Comparison of ENCODE assay signal across 18 cellular contexts in the genomic region with DNA sequence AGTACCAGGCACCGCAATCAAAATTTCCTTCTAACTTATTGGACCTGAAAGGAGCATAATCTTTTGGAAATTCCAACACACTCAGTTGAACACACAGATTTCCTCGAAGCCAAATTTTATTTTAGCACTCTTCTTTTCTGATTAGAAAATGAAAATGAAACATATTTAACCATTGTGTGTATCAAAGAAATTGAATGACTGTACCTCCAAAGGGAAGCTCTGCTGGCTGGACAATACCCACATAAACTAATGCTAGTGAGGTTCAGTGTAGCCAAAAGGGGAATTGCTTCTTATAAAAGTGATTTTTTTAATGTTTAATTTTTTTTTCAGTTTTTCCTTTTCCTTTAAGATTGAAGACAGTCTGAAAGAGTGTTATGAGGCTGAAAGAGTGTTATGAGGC.
DNase-seq lines count a peak whose midpoint lies in the region; ATAC-seq and TF ChIP-seq lines count a peak whose summit lies in the region.
"Had no signal": no experiment of that assay in that cellular context is flagged by ENCODE, and none has a peak within 500 bp of the region (broad histone marks: within the 10 kb centered on the region; RNA-seq: fewer than 3 reads in every experiment).

No MANE protein-coding gene starts in this region.

- H3K27me3 ChIP-seq in SJCRH30 (no peaks in the 10 kb centered on the region), neuronal stem cell (ENCODE audit: control insufficient read depth in 3 of 3, insufficient read depth in 3 of 3, low read depth in 1 of 3, low read length in 3 of 3) (no peaks in the 10 kb centered on the region)
- H3K27me3 ChIP-seq in naive thymus-derived CD4-positive, alpha-beta T cell (ENCODE audit: control insufficient read depth in 2 of 2, insufficient read depth in 2 of 2, low read length in 2 of 2): no peaks in the 10 kb centered on the region
- H3K27me3 ChIP-seq: BLaER1 treated with 17β-estradiol and CSF1 and Interleukin-3, amounts not matched to agents 10 nM and 100 nM had no signal

- H3K9me3 ChIP-seq in SJCRH30 (replicated peaks) (no peaks in the 10 kb centered on the region), neuronal stem cell (replicated peaks in 1 of 2; ENCODE audit: control insufficient read depth in 2 of 2, insufficient read depth in 1 of 2, low read depth in 1 of 2, low read length in 2 of 2) (no peaks in the 10 kb centered on the region)
- H3K9me3 ChIP-seq in naive thymus-derived CD4-positive, alpha-beta T cell (ENCODE audit: control insufficient read depth in 2 of 3, low read length in 3 of 3): no peaks in the 10 kb centered on the region

- no peak for TF ChIP-seq CTCF in HFFc6 (IDR thresholded peaks at IDR 0.05)
- no peak for TF ChIP-seq CTCF in mesothelial cell of epicardium (IDR thresholded peaks at IDR 0.05; ENCODE audit: unreplicated experiment)

- no peak overlapping the region for H4K8ac ChIP-seq in neuronal stem cell (ENCODE audit: low read depth, low read length)

- no peak overlapping the region for H2AK5ac ChIP-seq in neuronal stem cell (ENCODE audit: low read depth, low read length)

- H3K4ac ChIP-seq in neuronal stem cell (ENCODE audit: low read length): no peak overlapping the region

- H3K27ac Mint-ChIP-seq in HFFc6 (peak overlapping the region; percentile 76), mesothelial cell of epicardium (no peak overlapping the region)
- peak overlapping the region in 1 of 9 donors; percentile 13 for H3K27ac Mint-ChIP-seq in naive thymus-derived CD4-positive, alpha-beta T cell
- H3K27ac Mint-ChIP-seq: T-helper 1 cell treated with Interleukin-12 subunit alpha and Interleukin-12 subunit beta and Interleukin-4 antibody, amounts not matched to agents 30 μg/mL and 1 μg/mL, for 36 hours had no signal

- H3K27me3 Mint-ChIP-seq in HFFc6 (ENCODE audit: insufficient read depth) (peaks cover 2% of the 10 kb centered on the region; the same call in 1 of the 2 replicates), mesothelial cell of epicardium (ENCODE audit: low read depth) (no peaks in the 10 kb centered on the region)
- peaks cover 0 to 27% (median 12%) of the 10 kb centered on the region in 5 donors for H3K27me3 Mint-ChIP-seq in naive thymus-derived CD4-positive, alpha-beta T cell

- H4K91ac ChIP-seq in neuronal stem cell (ENCODE audit: low read depth, low read length, poor library complexity): no peak overlapping the region

- H3K27ac ChIP-seq in SJCRH30: peak overlapping the region; percentile 54
- H3K27ac ChIP-seq in neuronal stem cell (replicated peaks; ENCODE audit: low read length): no peak overlapping the region
- H3K27ac ChIP-seq in naive thymus-derived CD4-positive, alpha-beta T cell (ENCODE audit: low read depth, low read length): no peak overlapping the region
- H3K27ac ChIP-seq: BLaER1 treated with 17β-estradiol and CSF1 and Interleukin-3, amounts not matched to agents 10 nM and 100 nM had no signal

- H3K4me3 ChIP-seq in SJCRH30 (no peak overlapping the region), neuronal stem cell (ENCODE audit: low read length in 2 of 2) (no peak overlapping the region)
- no peak overlapping the region for H3K4me3 ChIP-seq in naive thymus-derived CD4-positive, alpha-beta T cell (ENCODE audit: low read length)
- H3K4me3 ChIP-seq: BLaER1 treated with 17β-estradiol and CSF1 and Interleukin-3, amounts not matched to agents 10 nM and 100 nM had no signal

- H3K4me1 ChIP-seq in SJCRH30 (0 out of 2 replicates have a peak, but pooled peaks cover 4% of the 10 kb centered on the region), neuronal stem cell (ENCODE audit: control insufficient read depth in 2 of 2, insufficient read depth in 1 of 2, low read depth in 1 of 2, low read length in 2 of 2) (no peaks in the 10 kb centered on the region)
- H3K4me1 ChIP-seq in naive thymus-derived CD4-positive, alpha-beta T cell (ENCODE audit: control insufficient read depth in 2 of 2, insufficient read depth in 2 of 2, low read length in 2 of 2): no peaks in the 10 kb centered on the region
- H3K4me1 ChIP-seq: BLaER1 treated with 17β-estradiol and CSF1 and Interleukin-3, amounts not matched to agents 10 nM and 100 nM had no signal

- no peak overlapping the region for H2BK15ac ChIP-seq in neuronal stem cell (ENCODE audit: low read length)

- no peak overlapping the region for H3K18ac ChIP-seq in neuronal stem cell (ENCODE audit: low read length)

- peak; percentile 59 for ATAC-seq in GM18867 (IDR thresholded peaks at IDR 0.05; ENCODE audit: unreplicated experiment)
- no peak for ATAC-seq in naive thymus-derived CD4-positive, alpha-beta T cell

- H3K4me3 Mint-ChIP-seq in HFFc6: peak overlapping the region; percentile 69
- H3K4me3 Mint-ChIP-seq in mesothelial cell of epicardium: no peak overlapping the region
- H3K4me3 Mint-ChIP-seq in naive thymus-derived CD4-positive, alpha-beta T cell: no peak overlapping the region
- H3K4me3 Mint-ChIP-seq: CD8-positive, alpha-beta memory T cell; T-helper 1 cell treated with Interleukin-12 subunit alpha and Interleukin-12 subunit beta and Interleukin-4 antibody, amounts not matched to agents 30 μg/mL and 1 μg/mL, for 36 hours had no signal

- DNase-seq in HFFc6 (no peak), SJCRH30 (no peak), neuronal stem cell (ENCODE audit: low spot score) (no peak), AG20443 (ENCODE audit: low spot score) (no peak), mesothelial cell of epicardium (ENCODE audit: low spot score in 2 of 2, unreplicated experiment in 2 of 2) (no peak), NCI-H526 (lab: John Stamatoyannopoulos, UW) (no peak)
- DNase-seq in naive thymus-derived CD4-positive, alpha-beta T cell: no peak
- DNase-seq: CD8-positive, alpha-beta memory T cell; DMS53; EL; NCI-H1105 treated with DMSO at 0.1 percent for 48 hours; NCI-H1694; NCI-H2081 treated with DMSO at 0.1 percent for 48 hours; NCI-H748 treated with DMSO at 0.1 percent for 48 hours; SHP77 treated with DMSO at 0.1 percent for 48 hours had no signal

- H3K4me2 ChIP-seq in neuronal stem cell (ENCODE audit: insufficient read depth, low read length, poor library complexity, severe bottlenecking): no peak overlapping the region
- H3K4me2 ChIP-seq: BLaER1 treated with 17β-estradiol and CSF1 and Interleukin-3, amounts not matched to agents 10 nM and 100 nM had no signal

- no peak overlapping the region for H2BK120ac ChIP-seq in neuronal stem cell (ENCODE audit: low read depth, low read length)

- CTCF ChIA-PET in naive thymus-derived CD4-positive, alpha-beta T cell (lab: Charles Lee): no interaction called here

- no peaks in the 10 kb centered on the region for H3K36me3 ChIP-seq in SJCRH30
- H3K36me3 ChIP-seq in neuronal stem cell (replicated peaks in 1 of 2; ENCODE audit: control insufficient read depth in 2 of 2, insufficient read depth in 2 of 2, low read length in 2 of 2): no peaks in the 10 kb centered on the region
- no peaks in the 10 kb centered on the region for H3K36me3 ChIP-seq in naive thymus-derived CD4-positive, alpha-beta T cell (ENCODE audit: control insufficient read depth in 2 of 3, insufficient read depth in 3 of 3, low read length in 3 of 3)
- H3K36me3 ChIP-seq: BLaER1 treated with 17β-estradiol and CSF1 and Interleukin-3, amounts not matched to agents 10 nM and 100 nM had no signal

- no peak overlapping the region for H3K9ac ChIP-seq in neuronal stem cell (ENCODE audit: low read depth, low read length, poor library complexity)
- H3K9ac ChIP-seq: BLaER1 treated with 17β-estradiol and CSF1 and Interleukin-3, amounts not matched to agents 10 nM and 100 nM had no signal

- no peaks in the 10 kb centered on the region for H3K79me1 ChIP-seq in neuronal stem cell (ENCODE audit: low read depth, low read length)

- H3K36me3 Mint-ChIP-seq in HFFc6 (ENCODE audit: low read depth): peaks cover 8% of the 10 kb centered on the region; the same call in 1 of the 2 replicates
- H3K36me3 Mint-ChIP-seq in mesothelial cell of epicardium: peaks cover 3% of the 10 kb centered on the region
- H3K36me3 Mint-ChIP-seq in naive thymus-derived CD4-positive, alpha-beta T cell: peaks cover 0 to 3% (median 0%) of the 10 kb centered on the region in 5 donors
- H3K36me3 Mint-ChIP-seq: CD8-positive, alpha-beta memory T cell had no signal

- H2BK12ac ChIP-seq in neuronal stem cell (ENCODE audit: low read length): no peak overlapping the region

- POLR2A ChIA-PET in naive thymus-derived CD4-positive, alpha-beta T cell (lab: Charles Lee): no interaction called here

- WGBS in neuronal stem cell (ENCODE audit: extremely low coverage in 2 of 2, insufficient read length in 2 of 2, insufficient replicate concordance in 1 of 2), 2 donors: no CpG with 5 or more reads among the region's 2 CpGs

- H3K14ac ChIP-seq in neuronal stem cell (ENCODE audit: low read length): no peak overlapping the region

- H3K9me3 Mint-ChIP-seq in HFFc6 (peaks cover 5% of the 10 kb centered on the region), mesothelial cell of epicardium (peaks cover 7% of the 10 kb centered on the region)
- peaks cover 0 to 8% (median 2%) of the 10 kb centered on the region in 11 donors for H3K9me3 Mint-ChIP-seq in naive thymus-derived CD4-positive, alpha-beta T cell
- H3K9me3 Mint-ChIP-seq: T-helper 1 cell treated with Interleukin-12 subunit alpha and Interleukin-12 subunit beta and Interleukin-4 antibody, amounts not matched to agents 30 μg/mL and 1 μg/mL, for 36 hours had no signal

- H3K4me1 Mint-ChIP-seq in HFFc6 (ENCODE audit: low read depth): peaks cover 56% of the 10 kb centered on the region
- H3K4me1 Mint-ChIP-seq in mesothelial cell of epicardium: peaks cover 15% of the 10 kb centered on the region
- no peaks in the 10 kb centered on the region for H3K4me1 Mint-ChIP-seq in naive thymus-derived CD4-positive, alpha-beta T cell
- H3K4me1 Mint-ChIP-seq: CD8-positive, alpha-beta memory T cell had no signal

- H3K23ac ChIP-seq in neuronal stem cell (ENCODE audit: low read depth, low read length, poor library complexity): no peak overlapping the region

- peak overlapping the region; percentile 55 for H2AFZ ChIP-seq in neuronal stem cell (ENCODE audit: low read length)

- intact Hi-C loops in naive thymus-derived CD4-positive, alpha-beta T cell (cut with micrococcal nuclease): no loop called here

- no peak overlapping the region for H2BK5ac ChIP-seq in neuronal stem cell (ENCODE audit: low read length)
